Comparison of ENCODE assay signal across 12 cellular contexts in genomic region chr22:45211435-45211834, GRCh38. TPM values are rescaled to one million over a fixed set of nuclear protein-coding genes. Genes with fewer than 3 reads are reported as not detected.
DNase-seq lines count a peak whose midpoint lies in the region; ATAC-seq, FAIRE-seq and TF ChIP-seq lines count a peak whose summit lies in the region.
"Had no signal": no experiment of that assay in that cellular context is flagged by ENCODE, and none has a peak within 500 bp of the region (broad histone marks: within the 10 kb centered on the region; RNA-seq: fewer than 3 reads in every experiment).

No MANE protein-coding gene starts in this region.

- no peaks in the 10 kb centered on the region for H3K27me3 Mint-ChIP-seq in activated CD8-positive, alpha-beta memory T cell treated with anti-CD3 and anti-CD28 coated beads, Interleukin-2, amount 10 ng/mL, durations not matched to agents 7 days and 5 days

- WGBS in heart right ventricle, 2 donors, result 93 to 94% methylated on average over 8 of the region's 8 CpGs
- WGBS in psoas muscle, 3 donors, result 87 to 92% (median 90%) methylated on average over 8 of the region's 8 CpGs
- WGBS in trophoblast cell (ENCODE audit: extremely low coverage, insufficient coverage, insufficient read length), result no CpG with 5 or more reads among the region's 8 CpGs

- peaks cover 6% of the 10 kb centered on the region for H3K79me1 ChIP-seq in trophoblast cell (ENCODE audit: low read length)

- H3K27ac Mint-ChIP-seq in activated CD8-positive, alpha-beta memory T cell treated with anti-CD3 and anti-CD28 coated beads, Interleukin-2, amount 10 ng/mL, durations not matched to agents 7 days and 5 days, result no peak overlapping the region
- H3K27ac Mint-ChIP-seq: progenitor cell of endocrine pancreas had no signal

- H3K4ac ChIP-seq in trophoblast cell (ENCODE audit: low read depth, low read length), result no peak overlapping the region

- no peak for TF ChIP-seq POLR2A in GM12891 (IDR thresholded peaks at IDR 0.05; ENCODE audit: low read depth, low read length)

- H3K4me3 Mint-ChIP-seq in activated CD8-positive, alpha-beta memory T cell treated with anti-CD3 and anti-CD28 coated beads, Interleukin-2, amount 10 ng/mL, durations not matched to agents 7 days and 5 days, result no peak overlapping the region

- no peak for FAIRE-seq in GM12891 (lab: Jason Lieb, UNC)

- H3K23ac ChIP-seq in trophoblast cell (ENCODE audit: low read length), result no peak overlapping the region

- peaks cover 7% of the 10 kb centered on the region for H3K4me1 Mint-ChIP-seq in activated CD8-positive, alpha-beta memory T cell treated with anti-CD3 and anti-CD28 coated beads, Interleukin-2, amount 10 ng/mL, durations not matched to agents 7 days and 5 days

- H3K9me3 ChIP-seq in heart right ventricle (no peaks in the 10 kb centered on the region), psoas muscle (no peaks in the 10 kb centered on the region), trophoblast cell (ENCODE audit: insufficient read depth, low read depth, low read length) (no peaks in the 10 kb centered on the region), colonic mucosa (no peaks in the 10 kb centered on the region)

- H3K9ac ChIP-seq in trophoblast cell (ENCODE audit: low read length) (no peak overlapping the region), colonic mucosa (ENCODE audit: low read depth in 2 of 2, low read length in 2 of 2) (peak overlapping the region in 1 of 2 donors; percentile 30)

- no peak overlapping the region for H4K91ac ChIP-seq in trophoblast cell (ENCODE audit: low read depth, low read length)

- no peak overlapping the region for H2BK12ac ChIP-seq in trophoblast cell (ENCODE audit: low read length)

- no peak overlapping the region for H2BK5ac ChIP-seq in trophoblast cell (ENCODE audit: low read depth, low read length, poor library complexity)

- no peak overlapping the region for H3K14ac ChIP-seq in trophoblast cell (ENCODE audit: low read length)

- H3K4me2 ChIP-seq in trophoblast cell (ENCODE audit: low read length), result no peak overlapping the region

- H2AFZ ChIP-seq in trophoblast cell (ENCODE audit: insufficient read depth, low read length, poor library complexity), result no peak overlapping the region

- TF ChIP-seq CTCF in heart right ventricle (IDR thresholded peaks at IDR 0.05) (no peak), dorsolateral prefrontal cortex (IDR thresholded peaks at IDR 0.05 in 54 of 56, conservative IDR thresholded peaks at IDR 0.05 in 2 of 56; ENCODE audit: low read depth in 1 of 56, partially characterized antibody in 56 of 56) (no peak), psoas muscle (IDR thresholded peaks at IDR 0.05) (no peak), colonic mucosa (IDR thresholded peaks at IDR 0.05) (no peak)

- DNase-seq in left ventricle myocardium superior, result peak; percentile 6
- no peak for DNase-seq in heart right ventricle
- peak in 2 of 10 donors; percentile 30 to 37 for DNase-seq in dorsolateral prefrontal cortex
- DNase-seq in psoas muscle, result peak in 1 of 2 donors; percentile 30
- DNase-seq in activated CD8-positive, alpha-beta memory T cell treated with anti-CD3 and anti-CD28 coated beads, Interleukin-2, amount 10 ng/mL, durations not matched to agents 7 days and 5 days, result no peak
- no peak for DNase-seq in trophoblast cell
- DNase-seq in GM12891 (ENCODE audit: insufficient read length, low spot score), result no peak
- DNase-seq in colonic mucosa, result no peak
- DNase-seq: NCI-H1436, NCI-H524, WERI-Rb-1 had no signal

- H3K27me3 ChIP-seq in heart right ventricle, result peaks cover 0 to 9% (median 0%) of the 10 kb centered on the region in 7 donors
- H3K27me3 ChIP-seq in dorsolateral prefrontal cortex, result no peaks in the 10 kb centered on the region
- H3K27me3 ChIP-seq in psoas muscle (ENCODE audit: insufficient read depth in 3 of 3, low read length in 2 of 3), result no peaks in the 10 kb centered on the region
- no peaks in the 10 kb centered on the region for H3K27me3 ChIP-seq in trophoblast cell (ENCODE audit: insufficient read depth, low read length)
- no peaks in the 10 kb centered on the region for H3K27me3 ChIP-seq in colonic mucosa

- H2BK120ac ChIP-seq in trophoblast cell (ENCODE audit: insufficient read depth, low read length, poor library complexity), result no peak overlapping the region

- no peaks in the 10 kb centered on the region for H3K9me3 Mint-ChIP-seq in activated CD8-positive, alpha-beta memory T cell treated with anti-CD3 and anti-CD28 coated beads, Interleukin-2, amount 10 ng/mL, durations not matched to agents 7 days and 5 days (ENCODE audit: low read depth)

- CTCF ChIA-PET in activated CD8-positive, alpha-beta memory T cell treated with anti-CD3 and anti-CD28 coated beads, Interleukin-2, amount 10 ng/mL, durations not matched to agents 7 days and 5 days (lab: Charles Lee), result interaction anchor here (3.8 kb wide), 1 partner anchor 23 kb away, joined by 15 read pairs; no protein-coding TSS in a partner anchor

- H3K79me2 ChIP-seq in trophoblast cell (ENCODE audit: control insufficient read depth, insufficient read depth, low read length, poor library complexity), result no peaks in the 10 kb centered on the region

- H3K4me3 ChIP-seq in heart right ventricle (peak overlapping the region in 2 of 10 donors; percentile 43 to 53), dorsolateral prefrontal cortex (peak overlapping the region; percentile 41 to 82 (median 69)), psoas muscle (peak overlapping the region; percentile 57), trophoblast cell (ENCODE audit: low read depth, low read length) (no peak overlapping the region), colonic mucosa (no peak overlapping the region)

- H3K4me1 ChIP-seq in heart right ventricle (peaks cover 0 to 43% (median 21%) of the 10 kb centered on the region in 9 donors), psoas muscle (no peaks in the 10 kb centered on the region), trophoblast cell (ENCODE audit: control insufficient read depth in 1 of 2, insufficient read depth in 2 of 2, low read length in 2 of 2) (peaks cover 28 to 31% of the 10 kb centered on the region in 2 experiments), colonic mucosa (no peaks in the 10 kb centered on the region)

- H3K36me3 ChIP-seq in heart right ventricle, result peaks cover 0 to 34% (median 0%) of the 10 kb centered on the region in 9 donors
- peaks cover 0 to 3% of the 10 kb centered on the region in 2 donors for H3K36me3 ChIP-seq in psoas muscle (ENCODE audit: insufficient read depth in 1 of 2, low read depth in 1 of 2)
- peaks cover 2 to 8% of the 10 kb centered on the region in 2 experiments for H3K36me3 ChIP-seq in trophoblast cell (ENCODE audit: control insufficient read depth in 1 of 2, insufficient read depth in 2 of 2, low read length in 2 of 2)
- no peaks in the 10 kb centered on the region for H3K36me3 ChIP-seq in colonic mucosa
- H3K36me3 ChIP-seq: WERI-Rb-1 had no signal

- ATAC-seq in left ventricle myocardium superior (no peak), heart right ventricle (no peak), psoas muscle (no peak)
- no peak for ATAC-seq in activated CD8-positive, alpha-beta memory T cell treated with anti-CD3 and anti-CD28 coated beads, Interleukin-2, amount 10 ng/mL, durations not matched to agents 7 days and 5 days

- no peaks in the 10 kb centered on the region for H3K36me3 Mint-ChIP-seq in activated CD8-positive, alpha-beta memory T cell treated with anti-CD3 and anti-CD28 coated beads, Interleukin-2, amount 10 ng/mL, durations not matched to agents 7 days and 5 days

- no peak overlapping the region for H4K8ac ChIP-seq in trophoblast cell (ENCODE audit: low read depth, low read length)

- intact Hi-C loops in left ventricle myocardium superior (cut with micrococcal nuclease), result no loop called here
- intact Hi-C loops in heart right ventricle (cut with DNase I), result no loop called here
- intact Hi-C loops in dorsolateral prefrontal cortex (cut with DNase I), result loop anchor here in 1 of 2 donors (2.0 kb wide), 1 partner anchor 29 kb away; the partner anchor contains the start of gene KIAA0930
- intact Hi-C loops in psoas muscle (cut with DNase I), result no loop called here
- intact Hi-C loops in colonic mucosa (cut with DNase I), result no loop called here

- H3K18ac ChIP-seq in trophoblast cell (ENCODE audit: low read length), result no peak overlapping the region

- no peak overlapping the region for H2AK5ac ChIP-seq in trophoblast cell (ENCODE audit: low read length)

- H3K27ac ChIP-seq in heart right ventricle (peak overlapping the region in 2 of 10 donors; percentile 23 to 72), dorsolateral prefrontal cortex (peak overlapping the region; percentile 19 to 100 (median 96)), psoas muscle (no peak overlapping the region), trophoblast cell (ENCODE audit: low read depth, low read length) (no peak overlapping the region), colonic mucosa (no peak overlapping the region)
- H3K27ac ChIP-seq: WERI-Rb-1 had no signal

- H4K12ac ChIP-seq in trophoblast cell (ENCODE audit: low read depth, low read length), result no peak overlapping the region

TF ChIP-seq in GM12891, 5 proteins besides CTCF, POLR2A, EP300 and RAD21 (continues in another document):
- TF ChIP-seq TAF1 (IDR thresholded peaks at IDR 0.05; ENCODE audit: low read depth, low read length) (no peak), POU2F2 (IDR thresholded peaks at IDR 0.05; ENCODE audit: low read depth, low read length) (no peak), POLR2AphosphoS5 (IDR thresholded peaks at IDR 0.05; ENCODE audit: low read depth, low read length) (no peak), PAX5 (IDR thresholded peaks at IDR 0.05; ENCODE audit: insufficient read depth, low read length, severe bottlenecking) (no peak)

RNA-seq across cellular contexts. Expression of gene KIAA0930, which starts 29.3 kb away (rescaled TPM):
- 24.1 TPM for total RNA-seq in left ventricle myocardium superior
- 10 to 100 TPM; 12.2 to 48.3 (median 16.9) TPM for total RNA-seq in heart right ventricle
- polyA plus RNA-seq in heart right ventricle, result 10 to 100 TPM in 1 of 2 donors, 1 to 10 TPM in 1; 9.1 to 16.2 TPM
- total RNA-seq in dorsolateral prefrontal cortex, result 100 to 1,000 TPM; 174 to 603 (median 325) TPM
- 10 to 100 TPM; 21.3 to 51.1 (median 28.0) TPM for total RNA-seq in psoas muscle
- polyA plus RNA-seq in psoas muscle, result 10 to 100 TPM; 13.2 to 24.9 (median 15.3) TPM
- total RNA-seq in activated CD8-positive, alpha-beta memory T cell treated with anti-CD3 and anti-CD28 coated beads, Interleukin-2, amount 10 ng/mL, durations not matched to agents 7 days and 5 days, result 10 to 100 TPM; 35.1 to 38.6 TPM
- 68.2 and 71.9 TPM in 2 replicates for polyA plus RNA-seq in trophoblast cell (2013)
- polyA plus RNA-seq in GM12891 (2012; ENCODE audit: low read depth, missing spikeins), result 43.1 TPM
- total RNA-seq in colonic mucosa, result 10 to 100 TPM; 38.5 to 44.8 TPM

RNA-seq across cellular contexts. Expression of gene NUP50, which starts 47.7 kb away (rescaled TPM):
- total RNA-seq in left ventricle myocardium superior (16.2 TPM), heart right ventricle (10 to 100 TPM; 10.7 to 21.2 (median 15.3) TPM), dorsolateral prefrontal cortex (10 to 100 TPM; 27.1 to 82.5 (median 51.9) TPM), psoas muscle (10 to 100 TPM; 17.1 to 26.6 (median 21.6) TPM), colonic mucosa (100 to 1,000 TPM in 1 of 2 donors, 10 to 100 TPM in 1; 71.9 to 111 TPM)
- polyA plus RNA-seq in heart right ventricle (10 to 100 TPM in 1 of 2 donors, 1 to 10 TPM in 1; 5.7 to 11.4 TPM), psoas muscle (10 to 100 TPM in 2 of 3 donors, 1 to 10 TPM in 1; 6.1 to 21.1 (median 11.8) TPM)
- 100 to 1,000 TPM; 150 to 155 TPM for total RNA-seq in activated CD8-positive, alpha-beta memory T cell treated with anti-CD3 and anti-CD28 coated beads, Interleukin-2, amount 10 ng/mL, durations not matched to agents 7 days and 5 days
- polyA plus RNA-seq in trophoblast cell (2013), result 105 and 108 TPM in 2 replicates
- 34.0 TPM for polyA plus RNA-seq in GM12891 (2012; ENCODE audit: low read depth, missing spikeins)

Comparison
In these comparisons a context has a peak if more than half of its experiments do, and no peak if none do; other contexts are left out.
1. H3K27ac ChIP-seq: peak in dorsolateral prefrontal cortex (59 of 59); none in psoas muscle (single experiment), trophoblast cell (single experiment) and colonic mucosa (single experiment).
2. H3K4me3 ChIP-seq: peak in dorsolateral prefrontal cortex (59 of 59) and psoas muscle (single experiment); none in trophoblast cell (single experiment) and colonic mucosa (single experiment).